Comparison of ENCODE assay signal across 1 cellular context in genomic region chr4:95511477-95511876, GRCh38.
TF ChIP-seq lines count a peak whose summit lies in the region.

No MANE protein-coding gene starts in this region.

TF ChIP-seq in H1, 55 proteins besides CTCF, POLR2A, EP300 and RAD21:
- TF ChIP-seq RXRA (IDR thresholded peaks at IDR 0.05; ENCODE audit: insufficient read depth, low read depth, low read length) (no peak), SIRT6 (IDR thresholded peaks at IDR 0.05; ENCODE audit: low read length) (no peak), CHD7 (IDR thresholded peaks at IDR 0.05; ENCODE audit: insufficient replicate concordance, low read length) (no peak), KDM1A (IDR thresholded peaks at IDR 0.05; ENCODE audit: borderline replicate concordance, low read length) (no peak), CBX8 (IDR thresholded peaks at IDR 0.05; ENCODE audit: borderline replicate concordance, low read depth, low read length) (no peak), SRF (IDR thresholded peaks at IDR 0.05; ENCODE audit: low read depth, low read length) (no peak), EGR1 (IDR thresholded peaks at IDR 0.05; ENCODE audit: borderline replicate concordance, low read depth, low read length) (no peak), NRF1 (IDR thresholded peaks at IDR 0.05; ENCODE audit: low read depth, low read length) (no peak), GTF2F1 (IDR thresholded peaks at IDR 0.05; ENCODE audit: borderline replicate concordance, low read depth, low read length) (no peak), RBBP5 (IDR thresholded peaks at IDR 0.05; ENCODE audit: borderline replicate concordance, low read depth, low read length) (no peak), CEBPB (IDR thresholded peaks at IDR 0.05; ENCODE audit: low read depth, low read length) (no peak), SIN3A (conservative IDR thresholded peaks at IDR 0.05 in 1 of 2, IDR thresholded peaks at IDR 0.05 in 1 of 2; ENCODE audit: low read depth in 1 of 2, low read length in 2 of 2) (no peak), E2F6 (IDR thresholded peaks at IDR 0.05) (no peak), ATF3 (IDR thresholded peaks at IDR 0.05; ENCODE audit: insufficient read depth, low read depth, low read length) (no peak), CREB1 (IDR thresholded peaks at IDR 0.05) (no peak), BCL11A (IDR thresholded peaks at IDR 0.05; ENCODE audit: low read depth in 2 of 2, low read length in 2 of 2) (no peak), CHD1 (IDR thresholded peaks at IDR 0.05; ENCODE audit: low read depth, low read length) (no peak), SP2 (IDR thresholded peaks at IDR 0.05; ENCODE audit: low read length) (no peak), SAP30 (IDR thresholded peaks at IDR 0.05; ENCODE audit: insufficient read depth, insufficient replicate concordance, low read length) (no peak), SP4 (IDR thresholded peaks at IDR 0.05; ENCODE audit: low read length) (no peak)
TF ChIP-seq in H1: peak in this region for 0.
